21 cellular contexts compared by ENCODE assay signal in genomic region chr11:132078677-132079076, GRCh38.
"Had no signal": no experiment of that assay in that cellular context is flagged by ENCODE, and none has a peak within 500 bp of the region (broad histone marks: within the 10 kb centered on the region; RNA-seq: fewer than 3 reads in every experiment).

No MANE protein-coding gene starts in this region.

- ATAC-seq: activated T-cell treated with anti-CD3 and anti-CD28 coated beads, Interleukin-2, amount 50 U/mL, for 72 hours; PC-3; T-helper 17 cell had no signal

- H3K27ac ChIP-seq: VCaP had no signal

- H3K36me3 ChIP-seq: MG63 had no signal

- H3K4me3 ChIP-seq: MG63 had no signal

- DNase-seq: activated CD4-positive, alpha-beta memory T cell treated with anti-CD3 and anti-CD28 coated beads, Interleukin-2, amount 10 ng/mL, durations not matched to agents 7 days and 5 days; activated CD4-positive, alpha-beta T cell treated with anti-CD3 and anti-CD28 coated beads, Interleukin-2, amount 50 U/mL, for 1 hour; activated CD4-positive, CD25-positive, alpha-beta regulatory T cell; activated gamma-delta T cell treated with Interleukin-2 at 50 U/mL for 16 hours; activated naive CD4-positive, alpha-beta T cell treated with anti-CD3 and anti-CD28 coated beads, Interleukin-2, amount 10 ng/mL, durations not matched to agents 7 days and 5 days; activated naive CD8-positive, alpha-beta T cell treated with anti-CD3 and anti-CD28 coated beads for 36 hours; activated T-cell treated with anti-CD3 and anti-CD28 coated beads for 4 hours; activated T-cell treated with anti-CD3 and anti-CD28 coated beads, Interleukin-2, amount 50 U/mL, for 72 hours; central memory CD4-positive, alpha-beta T cell; MG63; NCI-H1105; NCI-H1436; NCI-H1694 treated with DMSO at 0.1 percent for 48 hours; NCI-H2029 treated with DMSO at 0.1 percent for 48 hours; NCI-H446; NCI-H524; PC-3; SIG-M5; T-helper 17 cell; T1000 had no signal

- H3K27me3 ChIP-seq: MG63 had no signal
